In genomic region chr10:70480254-70480861, GRCh38 we compare ENCODE assay signal across 9 cellular contexts. TPM values are rescaled to one million over a fixed set of nuclear protein-coding genes. Genes with fewer than 3 reads are reported as not detected.
A peak's percentile ranks its signal among the peaks of the same experiment; 100 is the strongest.
DNase-seq lines count a peak whose midpoint lies in the region; ATAC-seq, FAIRE-seq and TF ChIP-seq lines count a peak whose summit lies in the region.
"Had no signal": no experiment of that assay in that cellular context is flagged by ENCODE, and none has a peak within 500 bp of the region (broad histone marks: within the 10 kb centered on the region; RNA-seq: fewer than 3 reads in every experiment).

No MANE protein-coding gene starts in this region.

- H3K4me3 Mint-ChIP-seq in activated CD8-positive, alpha-beta T cell treated with anti-CD3 and anti-CD28 coated beads, Interleukin-2, amount 10 ng/mL, durations not matched to agents 7 days and 5 days = peak overlapping the region; percentile 71

- intact Hi-C loops in kidney (cut with DNase I) = no loop called here

- no peak for TF ChIP-seq RAD21 in A549 (conservative IDR thresholded peaks at IDR 0.05 in 1 of 2, IDR thresholded peaks at IDR 0.05 in 1 of 2)

- DNase-seq in A549 (ENCODE audit: low read depth in 1 of 2, low spot score in 1 of 2) (no peak), H7 (peak; percentile 61), kidney (no peak), iPS-NIHi7 (ENCODE audit: extremely low spot score) (no peak), SHP77 (lab: John Stamatoyannopoulos, UW) (no peak), COLO668 (lab: John Stamatoyannopoulos, UW; ENCODE audit: unreplicated experiment) (no peak), GM23248 (no peak)
- peak; percentile 68 for DNase-seq in activated CD8-positive, alpha-beta T cell treated with anti-CD3 and anti-CD28 coated beads, Interleukin-2, amount 10 ng/mL, durations not matched to agents 7 days and 5 days

- H3K79me2 ChIP-seq in GM23248 (ENCODE audit: insufficient read depth) = no peaks in the 10 kb centered on the region

- peaks cover 26% of the 10 kb centered on the region; the same call in 2 of the 3 replicates for H3K4me1 ChIP-seq in A549
- H3K4me1 ChIP-seq in kidney (ENCODE audit: control insufficient read depth in 1 of 2, insufficient read depth in 1 of 2, low read depth in 1 of 2, low read length in 2 of 2) = peaks cover 0 to 23% of the 10 kb centered on the region in 2 donors
- no peaks in the 10 kb centered on the region for H3K4me1 ChIP-seq in GM23248 (ENCODE audit: insufficient read depth)

- H3K9ac ChIP-seq in kidney (ENCODE audit: low read length in 2 of 2) (peak overlapping the region in 1 of 2 donors; percentile 19), GM23248 (no peak overlapping the region)

- no peak for ATAC-seq in A549
- peak; percentile 42 for ATAC-seq in activated CD8-positive, alpha-beta T cell treated with anti-CD3 and anti-CD28 coated beads, Interleukin-2, amount 10 ng/mL, durations not matched to agents 7 days and 5 days

- H3K27me3 Mint-ChIP-seq in activated CD8-positive, alpha-beta T cell treated with anti-CD3 and anti-CD28 coated beads, Interleukin-2, amount 10 ng/mL, durations not matched to agents 7 days and 5 days (ENCODE audit: low read depth) = peaks cover 18% of the 10 kb centered on the region

- H3F3A ChIP-seq in GM23248 (ENCODE audit: insufficient read depth) = no peaks in the 10 kb centered on the region

- no peaks in the 10 kb centered on the region for H3K9me3 ChIP-seq in A549
- no peaks in the 10 kb centered on the region for H3K9me3 ChIP-seq in kidney (ENCODE audit: control insufficient read depth in 1 of 2, low read length in 2 of 2)
- no peaks in the 10 kb centered on the region for H3K9me3 ChIP-seq in GM23248 (ENCODE audit: low read depth)

- no peaks in the 10 kb centered on the region for H3K9me3 Mint-ChIP-seq in activated CD8-positive, alpha-beta T cell treated with anti-CD3 and anti-CD28 coated beads, Interleukin-2, amount 10 ng/mL, durations not matched to agents 7 days and 5 days (ENCODE audit: insufficient read depth)

- H3K27me3 ChIP-seq in H7 (ENCODE audit: control insufficient read depth, insufficient read depth, low read length) (no peaks in the 10 kb centered on the region), GM23248 (replicated peaks; ENCODE audit: insufficient read depth) (peaks cover 23% of the 10 kb centered on the region)

- no peak for TF ChIP-seq POLR2A in A549 (IDR thresholded peaks at IDR 0.05; ENCODE audit: low read length)

- no peaks in the 10 kb centered on the region for H3K36me3 ChIP-seq in H7 (replicated peaks; ENCODE audit: control insufficient read depth, insufficient read depth, low read length)
- no peaks in the 10 kb centered on the region for H3K36me3 ChIP-seq in kidney (ENCODE audit: control insufficient read depth in 1 of 2, insufficient read depth in 2 of 2, low read length in 2 of 2)
- no peaks in the 10 kb centered on the region for H3K36me3 ChIP-seq in GM23248 (ENCODE audit: low read depth)

- CTCF ChIA-PET in A549 (lab: Yijun Ruan, JAX) = interaction anchor here (1.6 kb wide), 1 partner anchor 9 kb away, joined by 4 read pairs; no protein-coding TSS in a partner anchor
- CTCF ChIA-PET in activated CD8-positive, alpha-beta T cell treated with anti-CD3 and anti-CD28 coated beads, Interleukin-2, amount 10 ng/mL, durations not matched to agents 7 days and 5 days (lab: Charles Lee) = interaction anchor here (0.9 to 1.7 kb wide), 3 partner anchors 14 to 50 kb away, joined by 3 to 5 read pairs (median 4); no protein-coding TSS in a partner anchor

- FAIRE-seq in A549 (lab: Jason Lieb, UNC) (no peak), kidney (lab: Jason Lieb, UNC) (no peak)

- peak overlapping the region; percentile 96; the same call in 1 of the 3 replicates for H3K4me2 ChIP-seq in A549
- H3K4me2 ChIP-seq in GM23248 (ENCODE audit: unreplicated experiment) = no peak overlapping the region

- H4K20me1 ChIP-seq in GM23248 (ENCODE audit: insufficient read depth) = no peaks in the 10 kb centered on the region

- peaks cover 2% of the 10 kb centered on the region for H3K36me3 Mint-ChIP-seq in activated CD8-positive, alpha-beta T cell treated with anti-CD3 and anti-CD28 coated beads, Interleukin-2, amount 10 ng/mL, durations not matched to agents 7 days and 5 days (ENCODE audit: low read depth)

- 76% methylated on average over 7 of the region's 9 CpGs for WGBS in A549 (ENCODE audit: missing lambda C conversion rate)
- WGBS in GM23248 (ENCODE audit: low coverage in 1 of 2, low lambda C conversion rate in 2 of 2, missing lambda C conversion rate in 2 of 2), 2 experiments = 76% methylated on average over 8 to 9 of the region's 9 CpGs

- H3K4me3 ChIP-seq in A549 = no peak overlapping the region
- H3K4me3 ChIP-seq in H7 (ENCODE audit: insufficient read depth, low read depth, low read length) = no peak overlapping the region
- H3K4me3 ChIP-seq in kidney (ENCODE audit: low read length in 2 of 2) = peak overlapping the region; percentile 66 to 67
- no peak overlapping the region for H3K4me3 ChIP-seq in GM23248

- H3K27ac ChIP-seq in A549 (no peak overlapping the region; a peak in 1 of 6 replicates), kidney (ENCODE audit: low read depth in 2 of 2, low read length in 2 of 2) (peak overlapping the region; percentile 19 to 47), GM23248 (no peak overlapping the region)

- no peaks in the 10 kb centered on the region for H3K9me2 ChIP-seq in GM23248 (ENCODE audit: insufficient read depth)

- in situ Hi-C loops in GM23248 (cut with MboI) = no loop called here

- no peak for TF ChIP-seq CTCF in A549 (IDR thresholded peaks at IDR 0.05)
- no peak for TF ChIP-seq CTCF in kidney (IDR thresholded peaks at IDR 0.05; ENCODE audit: borderline replicate concordance, extremely low read depth, insufficient read depth)

- TF ChIP-seq EP300 in A549 (IDR thresholded peaks at IDR 0.05) = no peak

- POLR2A ChIA-PET in A549 (lab: Yijun Ruan, JAX) = no interaction called here
- POLR2A ChIA-PET in activated CD8-positive, alpha-beta T cell treated with anti-CD3 and anti-CD28 coated beads, Interleukin-2, amount 10 ng/mL, durations not matched to agents 7 days and 5 days (lab: Charles Lee) = no interaction called here

- peak overlapping the region; percentile 69 for H3K27ac Mint-ChIP-seq in activated CD8-positive, alpha-beta T cell treated with anti-CD3 and anti-CD28 coated beads, Interleukin-2, amount 10 ng/mL, durations not matched to agents 7 days and 5 days

- H3K4me1 Mint-ChIP-seq in activated CD8-positive, alpha-beta T cell treated with anti-CD3 and anti-CD28 coated beads, Interleukin-2, amount 10 ng/mL, durations not matched to agents 7 days and 5 days (ENCODE audit: low read depth) = peaks cover 61% of the 10 kb centered on the region

- H2AFZ ChIP-seq in GM23248 = no peak overlapping the region

TF ChIP-seq in A549, 52 proteins besides CTCF, POLR2A, EP300 and RAD21:
- TF ChIP-seq PBX3 (IDR thresholded peaks at IDR 0.05) (no peak), FOSB (CRISPR knock-in tag; IDR thresholded peaks at IDR 0.05) (no peak), KDM1A (IDR thresholded peaks at IDR 0.05; ENCODE audit: low read depth) (no peak), CBX2 (IDR thresholded peaks at IDR 0.05; ENCODE audit: borderline replicate concordance, low read depth) (no peak), PHF8 (IDR thresholded peaks at IDR 0.05; ENCODE audit: borderline replicate concordance, low read depth) (no peak)

RNA-seq across cellular contexts. Expression of gene PALD1, which starts 1.8 kb away (rescaled TPM):
- polyA plus RNA-seq in A549 (2011; rRNA removed) = 3.3 and 3.6 TPM in 2 replicates
- polyA plus RNA-seq in A549 (2012; cell fraction: cytosol; rRNA removed) = 7.3 and 10.0 TPM in 2 replicates
- polyA plus RNA-seq in A549 (2012; cell fraction: nucleus; rRNA removed) = 14.9 and 18.0 TPM in 2 replicates
- polyA plus RNA-seq in A549 (2017; fragmentation: RNase III; extraction: RNeasy Plus Mini Kit Qiagen cat#74134 plus additional on column Dnase treatment) = 5.2 to 5.7 TPM (median 5.5 TPM) in 3 replicates
- 3.1 and 4.5 TPM in 2 replicates for polyA minus RNA-seq in A549 (2011; rRNA and poly(A)+ RNA removed)
- 51.9 and 53.2 TPM in 2 replicates for total RNA-seq in H7 (2014; rRNA removed; shearing (Covaris generic))
- total RNA-seq in activated CD8-positive, alpha-beta T cell treated with anti-CD3 and anti-CD28 coated beads, Interleukin-2, amount 10 ng/mL, durations not matched to agents 7 days and 5 days = 1 to 10 TPM; 6.2 to 6.5 TPM
- total RNA-seq in kidney = 14.4 TPM
- polyA plus RNA-seq in kidney (ENCODE audit: insufficient read depth, low read depth, low replicate concordance) = 3.0 TPM
- total RNA-seq in GM23248 (2014; rRNA removed; shearing (Covaris generic)) = not detected in 2 replicates
- not detected in 2 replicates for polyA plus RNA-seq in GM23248 (2016; fragmentation: Nextera tagmentation; extraction: Ambion mirVana)

RNA-seq across cellular contexts. Expression of gene NODAL, which starts 38.9 kb away (rescaled TPM):
- polyA plus RNA-seq in A549 (2011; rRNA removed) (not detected in 2 replicates), A549 (2017; fragmentation: RNase III; extraction: RNeasy Plus Mini Kit Qiagen cat#74134 plus additional on column Dnase treatment) (not detected in 3 replicates), kidney (ENCODE audit: insufficient read depth, low read depth, low replicate concordance) (not detected), GM23248 (2016; fragmentation: Nextera tagmentation; extraction: Ambion mirVana) (not detected in 2 replicates)
- polyA plus RNA-seq in A549 (2012; cell fraction: cytosol; rRNA removed) = not detected in 2 replicates
- not detected in 2 replicates for polyA plus RNA-seq in A549 (2012; cell fraction: nucleus; rRNA removed)
- not detected in 2 replicates for polyA minus RNA-seq in A549 (2011; rRNA and poly(A)+ RNA removed)
- total RNA-seq in H7 (2014; rRNA removed; shearing (Covaris generic)) = 151 and 252 TPM in 2 replicates
- not detected for total RNA-seq in activated CD8-positive, alpha-beta T cell treated with anti-CD3 and anti-CD28 coated beads, Interleukin-2, amount 10 ng/mL, durations not matched to agents 7 days and 5 days
- not detected for total RNA-seq in kidney
- total RNA-seq in GM23248 (2014; rRNA removed; shearing (Covaris generic)) = not detected in 2 replicates
- total RNA-seq: HT1080 had no signal

Comparison
In these comparisons a context has a peak if more than half of its experiments do, and no peak if none do; other contexts are left out.
1. DNase-seq: peak in H7 (single experiment) and activated CD8-positive, alpha-beta T cell treated with anti-CD3 and anti-CD28 coated beads, Interleukin-2, amount 10 ng/mL, durations not matched to agents 7 days and 5 days (single experiment); none in A549 (0 of 2), kidney (single experiment), iPS-NIHi7 (single experiment), SHP77 (0 of 2), COLO668 (single experiment) and GM23248 (single experiment).
2. H3K27ac ChIP-seq: peak in kidney (2 of 2); none in A549 (0 of 2) and GM23248 (single experiment).
3. H3K4me3 ChIP-seq: peak in kidney (2 of 2); none in A549 (single experiment), H7 (single experiment) and GM23248 (single experiment).
4. RNA of gene NODAL, which starts 38.9 kb away (total RNA-seq): 151 to 252 TPM in H7; not detected in activated CD8-positive, alpha-beta T cell treated with anti-CD3 and anti-CD28 coated beads, Interleukin-2, amount 10 ng/mL, durations not matched to agents 7 days and 5 days, not detected in kidney (single experiment) and not detected in GM23248; every median in the first group is over 100 times any median in the second.